Comparison of ENCODE assay signal across 23 cellular contexts in the genomic region with DNA sequence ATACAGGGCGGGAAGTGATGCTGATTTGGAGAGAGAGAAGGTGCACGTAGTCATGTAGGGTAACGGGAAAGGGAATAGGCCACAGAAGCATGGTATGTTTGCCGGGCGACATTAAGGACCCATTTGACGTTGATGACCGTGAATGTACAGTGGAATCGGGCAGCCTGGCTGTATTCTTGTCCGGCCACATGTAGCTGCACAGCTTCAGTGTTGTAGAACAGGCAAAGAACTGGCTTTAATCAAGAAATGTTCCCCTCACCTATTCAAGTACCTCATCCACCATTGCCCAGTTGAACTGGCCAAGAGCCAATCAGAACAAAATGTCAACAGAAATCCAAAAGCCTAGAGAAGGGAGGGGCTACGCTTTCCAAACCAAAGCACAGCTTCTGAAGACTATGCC.
DNase-seq lines count a peak whose midpoint lies in the region; ATAC-seq, FAIRE-seq and TF ChIP-seq lines count a peak whose summit lies in the region.
"Had no signal": no experiment of that assay in that cellular context is flagged by ENCODE, and none has a peak within 500 bp of the region (broad histone marks: within the 10 kb centered on the region; RNA-seq: fewer than 3 reads in every experiment).

No MANE protein-coding gene starts in this region.

- H2BK120ac ChIP-seq in neuronal stem cell (ENCODE audit: low read depth, low read length) = no peak overlapping the region

- H3K36me3 Mint-ChIP-seq in activated naive CD4-positive, alpha-beta T cell treated with anti-CD3 and anti-CD28 coated beads, Interleukin-2, amount 50 U/mL, for 24 hours = peaks cover 8% of the 10 kb centered on the region

- WGBS in K562 (ENCODE audit: insufficient coverage, low coverage, missing lambda C conversion rate) = 86% methylated on average over 10 of the region's 10 CpGs
- WGBS in neuronal stem cell (ENCODE audit: extremely low coverage in 2 of 2, insufficient read length in 2 of 2, insufficient replicate concordance in 1 of 2), 2 donors = no CpG with 5 or more reads among the region's 10 CpGs

- H4K8ac ChIP-seq in neuronal stem cell (ENCODE audit: low read depth, low read length) = no peak overlapping the region

- H3K36me3 ChIP-seq in K562 (ENCODE audit: control insufficient read depth, insufficient read depth, low read length) = peaks cover 25% of the 10 kb centered on the region
- H3K36me3 ChIP-seq in neuronal stem cell (replicated peaks in 1 of 2; ENCODE audit: control insufficient read depth in 2 of 2, insufficient read depth in 2 of 2, low read length in 2 of 2) = peaks cover 0 to 3% of the 10 kb centered on the region in 2 donors
- H3K36me3 ChIP-seq in vagina = peaks cover 0 to 4% of the 10 kb centered on the region in 2 donors
- H3K36me3 ChIP-seq: Peyer's patch had no signal

- no peaks in the 10 kb centered on the region for H3K27me3 Mint-ChIP-seq in activated naive CD4-positive, alpha-beta T cell treated with anti-CD3 and anti-CD28 coated beads, Interleukin-2, amount 50 U/mL, for 24 hours
- H3K27me3 Mint-ChIP-seq: activated B cell treated with CpG ODN at 0.5 μM for 24 hours had no signal

- no peak overlapping the region for H3K4me3 Mint-ChIP-seq in activated naive CD4-positive, alpha-beta T cell treated with anti-CD3 and anti-CD28 coated beads, Interleukin-2, amount 50 U/mL, for 24 hours
- H3K4me3 Mint-ChIP-seq: activated B cell treated with CpG ODN at 0.5 μM for 24 hours, CD14-positive monocyte had no signal

- no peak overlapping the region for H3K14ac ChIP-seq in neuronal stem cell (ENCODE audit: low read length)

- CTCF ChIA-PET in K562 (lab: Yijun Ruan, JAX; ENCODE audit: low intra/inter-chr PET ratio) = no interaction called here

- no peak for TF ChIP-seq EP300 in K562 (IDR thresholded peaks at IDR 0.05; ENCODE audit: low read length)

- BruUV-seq in K562 (replicated peaks; lab: Mats Ljungman, UMichigan) = no TSS peak

- no peaks in the 10 kb centered on the region for H3K9me1 ChIP-seq in K562 (ENCODE audit: control insufficient read depth, insufficient read depth, low read length)

- intact Hi-C loops in K562 (cut with micrococcal nuclease) (loop anchor here (5.0 kb wide), 1 partner anchor 106 kb away; no protein-coding TSS in a partner anchor), vagina (cut with DNase I) (no loop called here), posterior vena cava (cut with DNase I) (no loop called here)

- no peak for TF ChIP-seq RAD21 in K562 (CRISPR knock-in tag; conservative IDR thresholded peaks at IDR 0.05 in 1 of 2, IDR thresholded peaks at IDR 0.05 in 1 of 2)

- H3K4me3 ChIP-seq in K562 = no peak overlapping the region
- H3K4me3 ChIP-seq in neuronal stem cell (ENCODE audit: low read length in 2 of 2) = no peak overlapping the region
- no peak overlapping the region for H3K4me3 ChIP-seq in vagina
- H3K4me3 ChIP-seq: dorsolateral prefrontal cortex, lung, pancreas, Peyer's patch, testis had no signal

- peak overlapping the region; percentile 9 for H3K23ac ChIP-seq in neuronal stem cell (ENCODE audit: low read depth, low read length, poor library complexity)

- no peaks in the 10 kb centered on the region for H3K79me1 ChIP-seq in neuronal stem cell (ENCODE audit: low read depth, low read length)

- no peak for DNase-seq in activated naive CD4-positive, alpha-beta T cell (lab: John Stamatoyannopoulos, UW)
- peak; percentile 39 for DNase-seq in NCI-H1092 (lab: John Stamatoyannopoulos, UW)
- no peak for DNase-seq in K562 (ENCODE audit: extremely low read depth in 1 of 4, low spot score in 3 of 4)
- DNase-seq in neuronal stem cell (ENCODE audit: low spot score) = no peak
- no peak for DNase-seq in vagina (ENCODE audit: extremely low spot score in 2 of 2)
- no peak for DNase-seq in posterior vena cava (ENCODE audit: low spot score)
- DNase-seq: activated B cell treated with CpG ODN at 0.5 μM for 24 hours; activated CD8-positive, alpha-beta memory T cell treated with anti-CD3 and anti-CD28 coated beads for 24 hours; caudate nucleus; DMS53; dorsolateral prefrontal cortex; MM.1S; NCI-H187 treated with DMSO at 0.1 percent for 48 hours; NCI-H226; pancreas; Peyer's patch; T1000; testis had no signal

- H3K18ac ChIP-seq in neuronal stem cell (ENCODE audit: low read length) = no peak overlapping the region

- no peak overlapping the region for H2BK15ac ChIP-seq in neuronal stem cell (ENCODE audit: low read length)

- peak overlapping the region; percentile 78 for H2AK5ac ChIP-seq in neuronal stem cell (ENCODE audit: low read depth, low read length)

- H3K4me1 ChIP-seq in K562 (replicated peaks in 1 of 2; ENCODE audit: control insufficient read depth in 2 of 2, insufficient read depth in 2 of 2, low read length in 2 of 2) (peaks cover 21 to 30% of the 10 kb centered on the region in 2 experiments; a peak in 4 of 5 replicates), neuronal stem cell (ENCODE audit: control insufficient read depth in 2 of 2, insufficient read depth in 1 of 2, low read depth in 1 of 2, low read length in 2 of 2) (peaks cover 10 to 14% of the 10 kb centered on the region in 2 donors), vagina (peaks cover 21% of the 10 kb centered on the region)
- H3K4me1 ChIP-seq: pancreas, testis had no signal

- H3K4me1 Mint-ChIP-seq in activated naive CD4-positive, alpha-beta T cell treated with anti-CD3 and anti-CD28 coated beads, Interleukin-2, amount 50 U/mL, for 24 hours = peaks cover 72% of the 10 kb centered on the region

- FAIRE-seq in K562 (lab: Jason Lieb, UNC) = no peak
- FAIRE-seq: pancreas had no signal

- H2AFZ ChIP-seq in K562 (ENCODE audit: low read depth, low read length) (no peak overlapping the region), neuronal stem cell (ENCODE audit: low read length) (no peak overlapping the region)

- peaks cover 4% of the 10 kb centered on the region for H3K9me3 Mint-ChIP-seq in activated naive CD4-positive, alpha-beta T cell treated with anti-CD3 and anti-CD28 coated beads, Interleukin-2, amount 50 U/mL, for 24 hours
- H3K9me3 Mint-ChIP-seq: activated B cell treated with CpG ODN at 0.5 μM for 24 hours had no signal

- in situ Hi-C loops in K562 (cut with MboI) = no loop called here

- 0 out of 4 replicates have a peak overlapping the region, but pooled peaks of 1 of the 2 experiments have one; percentile 9 for H3K9ac ChIP-seq in K562 (ENCODE audit: insufficient read depth in 1 of 2, low read depth in 2 of 2, low read length in 2 of 2)
- H3K9ac ChIP-seq in neuronal stem cell (ENCODE audit: low read depth, low read length, poor library complexity) = no peak overlapping the region

- H3K4me2 ChIP-seq in K562 (ENCODE audit: insufficient read depth, low read length) = no peak overlapping the region
- H3K4me2 ChIP-seq in neuronal stem cell (ENCODE audit: insufficient read depth, low read length, poor library complexity, severe bottlenecking) = no peak overlapping the region

- no peaks in the 10 kb centered on the region for H4K20me1 ChIP-seq in K562 (replicated peaks; ENCODE audit: control insufficient read depth, insufficient read depth, low read length)

- H3K9me3 ChIP-seq in K562 (replicated peaks; ENCODE audit: control insufficient read depth, insufficient read depth, low read depth, low read length) (no peaks in the 10 kb centered on the region), neuronal stem cell (replicated peaks in 1 of 2; ENCODE audit: control insufficient read depth in 2 of 2, insufficient read depth in 1 of 2, low read depth in 1 of 2, low read length in 2 of 2) (no peaks in the 10 kb centered on the region), vagina (no peaks in the 10 kb centered on the region)
- H3K9me3 ChIP-seq: pancreas, Peyer's patch, testis had no signal

- no peak overlapping the region for H2BK12ac ChIP-seq in neuronal stem cell (ENCODE audit: low read length)

- H3K27ac ChIP-seq in K562 (ENCODE audit: extremely low read depth, low read depth, low read length) = no peak overlapping the region
- no peak overlapping the region for H3K27ac ChIP-seq in neuronal stem cell (replicated peaks; ENCODE audit: low read length)
- H3K27ac ChIP-seq in vagina = no peak overlapping the region
- H3K27ac ChIP-seq: epithelial cell of prostate, pancreas, Peyer's patch, testis had no signal

- H2BK5ac ChIP-seq in neuronal stem cell (ENCODE audit: low read length) = no peak overlapping the region

- no peak overlapping the region for H3K4ac ChIP-seq in neuronal stem cell (ENCODE audit: low read length)

- TF ChIP-seq POLR2A in K562 (conservative IDR thresholded peaks at IDR 0.05) (no peak; the same call in 1 of the 2 replicates), vagina (IDR thresholded peaks at IDR 0.05) (no peak)

- POLR2A ChIA-PET in K562 (lab: Yijun Ruan, JAX) = interaction anchor here (0.8 to 3.9 kb wide), 3 partner anchors 15 to 105 kb away, joined by 3 to 26 read pairs (median 14); partner anchors contain the start of gene DHRS3

- H3K27ac Mint-ChIP-seq in activated naive CD4-positive, alpha-beta T cell treated with anti-CD3 and anti-CD28 coated beads, Interleukin-2, amount 50 U/mL, for 24 hours = peak overlapping the region; percentile 73
- H3K27ac Mint-ChIP-seq: activated B cell treated with CpG ODN at 0.5 μM for 24 hours had no signal

- TF ChIP-seq CTCF in K562 (IDR thresholded peaks at IDR 0.05 in 2 of 3, conservative IDR thresholded peaks at IDR 0.05 in 1 of 3; ENCODE audit: insufficient read depth in 2 of 3, low read depth in 1 of 3, low read length in 3 of 3) = no peak
- TF ChIP-seq CTCF in vagina (IDR thresholded peaks at IDR 0.05) = no peak

- H3K27me3 ChIP-seq in K562 (ENCODE audit: control insufficient read depth in 2 of 2, insufficient read depth in 2 of 2, low read length in 2 of 2) (no peaks in the 10 kb centered on the region), neuronal stem cell (ENCODE audit: control insufficient read depth in 3 of 3, insufficient read depth in 3 of 3, low read depth in 1 of 3, low read length in 3 of 3) (no peaks in the 10 kb centered on the region), vagina (no peaks in the 10 kb centered on the region)
- H3K27me3 ChIP-seq: dorsolateral prefrontal cortex, pancreas, Peyer's patch, testis had no signal

- no peaks in the 10 kb centered on the region for H3K79me2 ChIP-seq in K562 (ENCODE audit: control insufficient read depth, insufficient read depth, low read length)

- H4K91ac ChIP-seq in neuronal stem cell (ENCODE audit: low read depth, low read length, poor library complexity) = no peak overlapping the region

- ATAC-seq in K562 (no peak), HG03280 (IDR thresholded peaks at IDR 0.05; ENCODE audit: unreplicated experiment) (no peak)

TF ChIP-seq in K562, 482 proteins besides CTCF, POLR2A, EP300 and RAD21 (continues in another document):
- no peak for TF ChIP-seq ZBTB17 (CRISPR knock-in tag; IDR thresholded peaks at IDR 0.05)
- no peak for TF ChIP-seq L3MBTL2 (IDR thresholded peaks at IDR 0.05)
